Comparison of ENCODE assay signal across 11 cellular contexts in genomic region chr1:87030740-87031400, GRCh38.
A peak's percentile ranks its signal among the peaks of the same experiment; 100 is the strongest.
DNase-seq lines count a peak whose midpoint lies in the region; ATAC-seq and TF ChIP-seq lines count a peak whose summit lies in the region.
"Had no signal": no experiment of that assay in that cellular context is flagged by ENCODE, and none has a peak within 500 bp of the region (broad histone marks: within the 10 kb centered on the region; RNA-seq: fewer than 3 reads in every experiment).

No MANE protein-coding gene starts in this region.

- H3K27me3 ChIP-seq in esophagus squamous epithelium: no peaks in the 10 kb centered on the region
- no peaks in the 10 kb centered on the region for H3K27me3 ChIP-seq in uterus
- no peaks in the 10 kb centered on the region for H3K27me3 ChIP-seq in SJCRH30

- H3K4me3 Mint-ChIP-seq in activated T-cell treated with anti-CD3 and anti-CD28 coated beads, Interleukin-2, amount 50 U/mL, for 4 hours: no peak overlapping the region

- DNase-seq in esophagus squamous epithelium (lab: John Stamatoyannopoulos, UW): no peak
- no peak for DNase-seq in activated T-cell treated with anti-CD3 and anti-CD28 coated beads, Interleukin-2, amount 50 U/mL, for 4 hours
- no peak for DNase-seq in uterus
- DNase-seq in SJCRH30: no peak
- DNase-seq: AML-193; Kasumi-1; stimulated activated CD4-positive, alpha-beta T cell treated with anti-CD3 and anti-CD28 coated beads, Interleukin-12 subunit alpha, Interleukin-12 subunit beta, amount 100 ng/mL, for 4 hours had no signal

- H3K4me1 ChIP-seq in esophagus squamous epithelium (peaks cover 0 to 14% (median 0%) of the 10 kb centered on the region in 3 donors), uterus (no peaks in the 10 kb centered on the region), SJCRH30 (no peaks in the 10 kb centered on the region)

- H3K27me3 Mint-ChIP-seq in activated T-cell treated with anti-CD3 and anti-CD28 coated beads, Interleukin-2, amount 50 U/mL, for 4 hours (ENCODE audit: low read depth): no peaks in the 10 kb centered on the region

- TF ChIP-seq CTCF in esophagus squamous epithelium (IDR thresholded peaks at IDR 0.05) (no peak), uterus (IDR thresholded peaks at IDR 0.05) (no peak)

- H3K9me3 ChIP-seq in esophagus squamous epithelium (no peaks in the 10 kb centered on the region), uterus (no peaks in the 10 kb centered on the region), SJCRH30 (replicated peaks) (no peaks in the 10 kb centered on the region)

- ATAC-seq in GM18511 (IDR thresholded peaks at IDR 0.05; ENCODE audit: unreplicated experiment) (peak; percentile 83), GM21360 (IDR thresholded peaks at IDR 0.05; ENCODE audit: unreplicated experiment) (peak; percentile 91), HG02938 (IDR thresholded peaks at IDR 0.05; ENCODE audit: unreplicated experiment) (peak; percentile 96), HG03565 (IDR thresholded peaks at IDR 0.05; ENCODE audit: unreplicated experiment) (peak; percentile 90)
- ATAC-seq in activated T-cell treated with anti-CD3 and anti-CD28 coated beads, Interleukin-2, amount 50 U/mL, for 4 hours: no peak

- H3K4me1 Mint-ChIP-seq in activated T-cell treated with anti-CD3 and anti-CD28 coated beads, Interleukin-2, amount 50 U/mL, for 4 hours (ENCODE audit: low read depth): peaks cover 3% of the 10 kb centered on the region

- H3K4me3 ChIP-seq in esophagus squamous epithelium (no peak overlapping the region), uterus (no peak overlapping the region), SJCRH30 (no peak overlapping the region)

- no peaks in the 10 kb centered on the region for H3K9me3 Mint-ChIP-seq in activated T-cell treated with anti-CD3 and anti-CD28 coated beads, Interleukin-2, amount 50 U/mL, for 4 hours

- H3K36me3 ChIP-seq in esophagus squamous epithelium (no peaks in the 10 kb centered on the region), uterus (no peaks in the 10 kb centered on the region), SJCRH30 (no peaks in the 10 kb centered on the region)

- TF ChIP-seq POLR2A in esophagus squamous epithelium (IDR thresholded peaks at IDR 0.05): no peak
- TF ChIP-seq POLR2A in uterus (IDR thresholded peaks at IDR 0.05): no peak

- intact Hi-C loops in esophagus squamous epithelium (cut with DNase I) (no loop called here), uterus (cut with DNase I; ENCODE audit: low total_unique reads) (no loop called here)

- 84 to 88% methylated on average over 7 of the region's 7 CpGs for WGBS in esophagus squamous epithelium, 2 donors

- no peaks in the 10 kb centered on the region for H3K36me3 Mint-ChIP-seq in activated T-cell treated with anti-CD3 and anti-CD28 coated beads, Interleukin-2, amount 50 U/mL, for 4 hours (ENCODE audit: insufficient read depth)

- no peak overlapping the region for H3K27ac ChIP-seq in esophagus squamous epithelium
- H3K27ac ChIP-seq in uterus: no peak overlapping the region
- H3K27ac ChIP-seq in SJCRH30: no peak overlapping the region

Comparison
In these comparisons a context has a peak if more than half of its experiments do, and no peak if none do; other contexts are left out.
1. ATAC-seq: peak in GM18511 (single experiment), GM21360 (single experiment), HG02938 (single experiment) and HG03565 (single experiment); none in activated T-cell treated with anti-CD3 and anti-CD28 coated beads, Interleukin-2, amount 50 U/mL, for 4 hours (0 of 2).